26 cellular contexts compared by ENCODE assay signal in genomic region chr16:16005725-16006124, GRCh38. TPM values are rescaled to one million over a fixed set of nuclear protein-coding genes. Genes with fewer than 3 reads are reported as not detected.
DNase-seq lines count a peak whose midpoint lies in the region; ATAC-seq and TF ChIP-seq lines count a peak whose summit lies in the region.
"Had no signal": no experiment of that assay in that cellular context is flagged by ENCODE, and none has a peak within 500 bp of the region (broad histone marks: within the 10 kb centered on the region; RNA-seq: fewer than 3 reads in every experiment).

No MANE protein-coding gene starts in this region.

- H3K27me3 Mint-ChIP-seq in chondrocyte (ENCODE audit: low read depth) = no peaks in the 10 kb centered on the region
- H3K27me3 Mint-ChIP-seq: activated naive CD4-positive, alpha-beta T cell treated with anti-CD3 and anti-CD28 coated beads, Interleukin-2, amount 50 U/mL, for 24 hours; activated T-helper 17 cell treated with anti-CD3 and anti-CD28 coated beads, Interleukin-2, amount 50 U/mL, for 72 hours had no signal

- H3K36me3 ChIP-seq in OCI-LY3 (replicated peaks; ENCODE audit: low read depth, low read length) = peaks cover 19% of the 10 kb centered on the region
- H3K36me3 ChIP-seq in psoas muscle (ENCODE audit: insufficient read depth in 1 of 2, low read depth in 1 of 2) = peaks cover 0 to 7% of the 10 kb centered on the region in 2 donors
- H3K36me3 ChIP-seq: prostate gland had no signal

- H3K4me1 ChIP-seq in OCI-LY3 (ENCODE audit: low read length) (peaks cover 38% of the 10 kb centered on the region), psoas muscle (peaks cover 24% of the 10 kb centered on the region)
- H3K4me1 ChIP-seq: Caco-2, prostate gland had no signal

- TF ChIP-seq CTCF in AG04450 (IDR thresholded peaks at IDR 0.05; ENCODE audit: low read depth, low read length) = no peak
- no peak for TF ChIP-seq CTCF in OCI-LY3 (IDR thresholded peaks at IDR 0.05; ENCODE audit: low read depth, low read length)
- no peak for TF ChIP-seq CTCF in chondrocyte (IDR thresholded peaks at IDR 0.05)
- no peak for TF ChIP-seq CTCF in psoas muscle (IDR thresholded peaks at IDR 0.05)

- no peak overlapping the region for H2AFZ ChIP-seq in OCI-LY3 (ENCODE audit: low read depth, low read length)

- intact Hi-C loops in psoas muscle (cut with DNase I) = loop anchor here in 1 of 2 donors (10.0 kb wide), 1 partner anchor 49 kb away; no protein-coding TSS in a partner anchor

- peaks cover 14% of the 10 kb centered on the region for H3K36me3 Mint-ChIP-seq in chondrocyte (ENCODE audit: low read depth)

- peaks cover 8% of the 10 kb centered on the region for H4K20me1 ChIP-seq in OCI-LY3 (ENCODE audit: insufficient read depth, low read length)

- H3K9ac ChIP-seq in OCI-LY3 (ENCODE audit: low read length) = no peak overlapping the region

- H3K79me2 ChIP-seq in OCI-LY3 (ENCODE audit: low read length) = peaks cover 87% of the 10 kb centered on the region

- H3K4me2 ChIP-seq in OCI-LY3 (ENCODE audit: low read length) = no peak overlapping the region

- no peak overlapping the region for H3K4me3 Mint-ChIP-seq in chondrocyte (ENCODE audit: unreplicated experiment)
- H3K4me3 Mint-ChIP-seq: activated naive CD4-positive, alpha-beta T cell treated with anti-CD3 and anti-CD28 coated beads, Interleukin-2, amount 50 U/mL, for 24 hours; activated T-helper 17 cell treated with anti-CD3 and anti-CD28 coated beads, Interleukin-2, amount 50 U/mL, for 72 hours; T-helper 2 cell treated with Interferon-gamma antibody and Interleukin-4, amounts not matched to agents 5 μg/mL and 100 μg/mL, for 36 hours had no signal

- no peak for ATAC-seq in psoas muscle
- ATAC-seq in GM21390 (IDR thresholded peaks at IDR 0.05; ENCODE audit: unreplicated experiment) = no peak
- no peak for ATAC-seq in HG03378 (IDR thresholded peaks at IDR 0.05; ENCODE audit: unreplicated experiment)
- ATAC-seq: activated T-helper 17 cell treated with anti-CD3 and anti-CD28 coated beads, Interleukin-2, amount 50 U/mL, for 72 hours; heart right ventricle; left cardiac atrium had no signal

- H3K27ac ChIP-seq in AG04450 (ENCODE audit: low read depth, low read length) = peak overlapping the region; percentile 75
- H3K27ac ChIP-seq in OCI-LY3 (ENCODE audit: low read length) = peak overlapping the region; percentile 99; the same call in 1 of the 2 replicates
- H3K27ac ChIP-seq in psoas muscle = peak overlapping the region; percentile 17
- H3K27ac ChIP-seq: heart right ventricle, prostate gland, skin epidermis, WERI-Rb-1 had no signal

- no peaks in the 10 kb centered on the region for H3K9me3 Mint-ChIP-seq in chondrocyte (ENCODE audit: low read depth)
- H3K9me3 Mint-ChIP-seq: activated naive CD4-positive, alpha-beta T cell treated with anti-CD3 and anti-CD28 coated beads, Interleukin-2, amount 50 U/mL, for 24 hours; activated T-helper 17 cell treated with anti-CD3 and anti-CD28 coated beads, Interleukin-2, amount 50 U/mL, for 72 hours; T-helper 2 cell treated with Interferon-gamma antibody and Interleukin-4, amounts not matched to agents 5 μg/mL and 100 μg/mL, for 36 hours had no signal

- WGBS in psoas muscle, 3 donors = 50 to 89% (median 60%) methylated on average over 8 of the region's 8 CpGs

- H3K4me1 Mint-ChIP-seq in chondrocyte (ENCODE audit: low read depth) = peaks cover 53% of the 10 kb centered on the region

- H3K27me3 ChIP-seq in AG04450 (ENCODE audit: control insufficient read depth, insufficient read depth, low read length) (no peaks in the 10 kb centered on the region), OCI-LY3 (ENCODE audit: low read depth, low read length) (no peaks in the 10 kb centered on the region), psoas muscle (ENCODE audit: insufficient read depth in 3 of 3, low read length in 2 of 3) (no peaks in the 10 kb centered on the region)
- H3K27me3 ChIP-seq: heart right ventricle had no signal

- no peak for DNase-seq in AG04450 (ENCODE audit: low read depth, low spot score)
- DNase-seq in chondrocyte (ENCODE audit: low spot score) = no peak
- peak in 1 of 2 donors; percentile 6 for DNase-seq in psoas muscle
- DNase-seq in NCI-H187 (lab: John Stamatoyannopoulos, UW) = no peak
- DNase-seq in Kasumi-1 (lab: John Stamatoyannopoulos, UW) = no peak
- DNase-seq: activated CD8-positive, alpha-beta memory T cell treated with anti-CD3 and anti-CD28 coated beads, Interleukin-2, amount 50 U/mL, for 4 hours; anterior cingulate cortex; C1 segment of cervical spinal cord; Caco-2; central memory CD4-positive, alpha-beta T cell; DND-41; heart right ventricle; KG1; left cardiac atrium; mesendoderm; NCI-H524; NK-92 treated with Interleukin-12 subunit alpha and Interleukin-12 subunit beta, amount 100 ng/mL, for 24 hours; WERI-Rb-1 had no signal

- H3K9me3 ChIP-seq in AG04450 (ENCODE audit: control insufficient read depth, insufficient read depth, low read length) (no peaks in the 10 kb centered on the region), OCI-LY3 (ENCODE audit: insufficient read depth, low read length) (no peaks in the 10 kb centered on the region), psoas muscle (no peaks in the 10 kb centered on the region)
- H3K9me3 ChIP-seq: Caco-2, heart right ventricle, prostate gland had no signal

- CTCF ChIA-PET in AG04450 (lab: Charles Lee) = interaction anchor here (0.8 to 1.3 kb wide), 2 partner anchors 131 kb away, joined by 3 to 6 read pairs; no protein-coding TSS in a partner anchor

- no peak overlapping the region for H3K4me3 ChIP-seq in AG04450 (ENCODE audit: low read depth, low read length)
- no peak overlapping the region for H3K4me3 ChIP-seq in OCI-LY3 (ENCODE audit: low read length)
- H3K4me3 ChIP-seq in psoas muscle = no peak overlapping the region
- H3K4me3 ChIP-seq: heart right ventricle, prostate gland, skin epidermis had no signal

- POLR2A ChIA-PET in AG04450 (lab: Yijun Ruan, JAX) = interaction anchor here (0.6 to 2.3 kb wide), 5 partner anchors 9 to 233 kb away, joined by 3 to 7 read pairs (median 5); no protein-coding TSS in a partner anchor

- peak overlapping the region; percentile 85 for H3K27ac Mint-ChIP-seq in chondrocyte (ENCODE audit: unreplicated experiment)
- H3K27ac Mint-ChIP-seq: activated naive CD4-positive, alpha-beta T cell treated with anti-CD3 and anti-CD28 coated beads, Interleukin-2, amount 50 U/mL, for 24 hours; T-helper 2 cell treated with Interferon-gamma antibody and Interleukin-4, amounts not matched to agents 5 μg/mL and 100 μg/mL, for 36 hours had no signal

RNA-seq across cellular contexts. Expression of gene ABCC1, which starts 56.3 kb away (rescaled TPM):
- polyA plus RNA-seq in AG04450 (2011; rRNA removed) (69.7 and 102 TPM in 2 replicates), psoas muscle (10 to 100 TPM in 2 of 3 donors, 1 to 10 TPM in 1; 7.4 to 20.5 (median 15.1) TPM)
- 290 and 395 TPM in 2 replicates for polyA minus RNA-seq in AG04450 (2011; rRNA and poly(A)+ RNA removed)
- total RNA-seq in chondrocyte (47.9 to 118 TPM (median 48.3 TPM) in 3 replicates), psoas muscle (10 to 100 TPM; 19.5 to 36.5 (median 30.3) TPM)

Comparison
In these comparisons a context has a peak if more than half of its experiments do, and no peak if none do; other contexts are left out.
1. H3K27ac ChIP-seq: peak in every context shown above with its lines; median percentile 99 in OCI-LY3; 75 in AG04450; 17 in psoas muscle.